3 cellular contexts compared by ENCODE assay signal in genomic region chr12:47752121-47752520, GRCh38.
TF ChIP-seq lines count a peak whose summit lies in the region.

No MANE protein-coding gene starts in this region.

TF ChIP-seq in SK-N-SH, 30 proteins besides CTCF, POLR2A, EP300 and RAD21:
- TF ChIP-seq SIN3A (IDR thresholded peaks at IDR 0.05; ENCODE audit: borderline replicate concordance, low read depth, low read length) (no peak), RXRA (IDR thresholded peaks at IDR 0.05; ENCODE audit: borderline replicate concordance, low read depth) (no peak), REST (IDR thresholded peaks at IDR 0.05; ENCODE audit: low read depth, low read length) (no peak), TAF1 (IDR thresholded peaks at IDR 0.05; ENCODE audit: borderline replicate concordance, low read depth, low read length) (no peak), NFIC (IDR thresholded peaks at IDR 0.05; ENCODE audit: borderline replicate concordance) (no peak), MAX (IDR thresholded peaks at IDR 0.05; ENCODE audit: low read depth) (no peak), FOXJ3 (CRISPR knock-in tag; IDR thresholded peaks at IDR 0.05) (no peak)

TF ChIP-seq in SK-N-SH treated with all-trans-retinoic acid at 6 μM for 48 hours, 23 proteins besides CTCF, POLR2A, EP300 and RAD21:
- TF ChIP-seq GLIS3 (CRISPR knock-in tag; IDR thresholded peaks at IDR 0.05), result no peak
- no peak for TF ChIP-seq ZFP3 (CRISPR knock-in tag; IDR thresholded peaks at IDR 0.05)
- no peak for TF ChIP-seq POU6F1 (CRISPR knock-in tag; IDR thresholded peaks at IDR 0.05; ENCODE audit: borderline replicate concordance, low read depth)
- no peak for TF ChIP-seq PPARA (CRISPR knock-in tag; IDR thresholded peaks at IDR 0.05; ENCODE audit: borderline replicate concordance)
- no peak for TF ChIP-seq ESRRG (CRISPR knock-in tag; IDR thresholded peaks at IDR 0.05)
- TF ChIP-seq ZFP30 (CRISPR knock-in tag; IDR thresholded peaks at IDR 0.05), result no peak

TF ChIP-seq in HepG2, 621 proteins besides CTCF, POLR2A, EP300 and RAD21:
- TF ChIP-seq TRAFD1 (CRISPR knock-in tag; IDR thresholded peaks at IDR 0.05; ENCODE audit: borderline replicate concordance) (no peak), CERS6 (CRISPR knock-in tag; IDR thresholded peaks at IDR 0.05) (no peak), GATAD2A (CRISPR knock-in tag; IDR thresholded peaks at IDR 0.05) (no peak), JDP2 (CRISPR knock-in tag; IDR thresholded peaks at IDR 0.05; ENCODE audit: borderline replicate concordance) (no peak), ZBTB43 (CRISPR knock-in tag; conservative IDR thresholded peaks at IDR 0.05) (no peak), ZNF225 (CRISPR knock-in tag; IDR thresholded peaks at IDR 0.05) (no peak), PHB2 (IDR thresholded peaks at IDR 0.05; ENCODE audit: partially characterized antibody) (no peak), HOXA7 (CRISPR knock-in tag; IDR thresholded peaks at IDR 0.05) (no peak), SKI (IDR thresholded peaks at IDR 0.05; ENCODE audit: partially characterized antibody) (no peak), POGZ (CRISPR knock-in tag; IDR thresholded peaks at IDR 0.05) (no peak), NBN (conservative IDR thresholded peaks at IDR 0.05) (no peak)
